Comparison of ENCODE assay signal across 19 cellular contexts in the genomic region with DNA sequence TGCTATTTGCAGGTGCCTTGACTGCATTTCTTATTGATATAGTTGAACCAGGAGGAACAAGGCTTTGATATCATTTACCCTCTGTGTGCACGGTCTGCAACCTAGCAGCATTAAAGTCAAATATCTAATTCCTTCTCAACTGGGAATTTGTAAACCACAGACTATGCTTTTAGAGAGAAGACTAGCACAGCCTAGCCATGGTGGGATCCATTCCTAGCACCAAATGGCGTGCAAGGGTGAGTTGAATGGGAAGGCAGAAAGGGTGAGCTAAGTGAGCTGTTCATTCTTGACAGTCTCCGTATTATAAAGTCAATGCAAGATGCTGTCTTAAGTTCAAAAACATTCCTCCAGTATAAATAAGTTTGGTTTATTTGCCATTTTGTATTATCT. TPM values are rescaled to one million over a fixed set of nuclear protein-coding genes. Genes with fewer than 3 reads are reported as not detected.
DNase-seq lines count a peak whose midpoint lies in the region; ATAC-seq, FAIRE-seq and TF ChIP-seq lines count a peak whose summit lies in the region.
"Had no signal": no experiment of that assay in that cellular context is flagged by ENCODE, and none has a peak within 500 bp of the region (broad histone marks: within the 10 kb centered on the region; RNA-seq: fewer than 3 reads in every experiment).

No MANE protein-coding gene starts in this region.

- no peaks in the 10 kb centered on the region for H3K9me3 ChIP-seq in CD4-positive, CD25-positive, alpha-beta regulatory T cell (ENCODE audit: control insufficient read depth in 2 of 2, low read length in 2 of 2)
- no peaks in the 10 kb centered on the region for H3K9me3 ChIP-seq in endothelial cell of umbilical vein (replicated peaks; ENCODE audit: control insufficient read depth, insufficient read depth, low read length)
- H3K9me3 ChIP-seq in GM23248 (ENCODE audit: low read depth), result no peaks in the 10 kb centered on the region
- H3K9me3 ChIP-seq: A549, Caco-2 had no signal

- BruUV-seq in endothelial cell of umbilical vein (replicated peaks; lab: Mats Ljungman, UMichigan), result no TSS peak

- no peaks in the 10 kb centered on the region for H3K9me1 ChIP-seq in endothelial cell of umbilical vein (replicated peaks; ENCODE audit: control insufficient read depth, extremely low read depth, insufficient read depth, low read length)

- in situ Hi-C loops in GM23248 (cut with MboI), result no loop called here

- peaks cover 16% of the 10 kb centered on the region for H3K27me3 Mint-ChIP-seq in CD4-positive, CD25-positive, alpha-beta regulatory T cell

- H3K27ac ChIP-seq in CD4-positive, CD25-positive, alpha-beta regulatory T cell (ENCODE audit: insufficient read depth, low read length, poor library complexity, severe bottlenecking), result no peak overlapping the region
- H3K27ac ChIP-seq in angular gyrus (ENCODE audit: low read depth, low read length), result peak overlapping the region; percentile 98
- H3K27ac ChIP-seq in endothelial cell of umbilical vein (ENCODE audit: insufficient read depth, low read depth, low read length), result peak overlapping the region; percentile 33
- no peak overlapping the region for H3K27ac ChIP-seq in GM23248
- H3K27ac ChIP-seq: A549 had no signal

- peaks cover 21% of the 10 kb centered on the region for H3F3A ChIP-seq in GM23248 (ENCODE audit: insufficient read depth)

- H3K36me3 Mint-ChIP-seq in CD4-positive, CD25-positive, alpha-beta regulatory T cell, result no peaks in the 10 kb centered on the region
- H3K36me3 Mint-ChIP-seq: CD14-positive monocyte had no signal

- H3K4me3 Mint-ChIP-seq in CD4-positive, CD25-positive, alpha-beta regulatory T cell, result peak overlapping the region; percentile 2 to 98 (median 88)
- H3K4me3 Mint-ChIP-seq: CD14-positive monocyte had no signal

- H3K4me2 ChIP-seq in endothelial cell of umbilical vein (ENCODE audit: insufficient read depth, low read length) (no peak overlapping the region), GM23248 (ENCODE audit: unreplicated experiment) (no peak overlapping the region)
- H3K4me2 ChIP-seq: A549 had no signal

- POLR2A ChIA-PET in endothelial cell of umbilical vein (lab: Charles Lee), result no interaction called here

- no peaks in the 10 kb centered on the region for H4K20me1 ChIP-seq in endothelial cell of umbilical vein (replicated peaks; ENCODE audit: control insufficient read depth, extremely low read depth, insufficient read depth, low read length)
- H4K20me1 ChIP-seq in GM23248 (ENCODE audit: insufficient read depth), result no peaks in the 10 kb centered on the region

- H3K9me3 Mint-ChIP-seq in CD4-positive, CD25-positive, alpha-beta regulatory T cell, result peaks cover 0 to 1% (median 0%) of the 10 kb centered on the region in 7 donors
- H3K9me3 Mint-ChIP-seq: CD8-positive, alpha-beta memory T cell had no signal

- no peaks in the 10 kb centered on the region for H3K9me2 ChIP-seq in GM23248 (ENCODE audit: insufficient read depth)

- TF ChIP-seq POLR2A in endothelial cell of umbilical vein (IDR thresholded peaks at IDR 0.05; ENCODE audit: low read depth, low read length), result no peak

- H3K9ac ChIP-seq in endothelial cell of umbilical vein (replicated peaks; ENCODE audit: extremely low read depth, insufficient read depth, low read length) (no peak overlapping the region), GM23248 (no peak overlapping the region)

- no peaks in the 10 kb centered on the region for H3K79me2 ChIP-seq in endothelial cell of umbilical vein (ENCODE audit: control insufficient read depth, insufficient read depth, low read length)
- no peaks in the 10 kb centered on the region for H3K79me2 ChIP-seq in GM23248 (ENCODE audit: insufficient read depth)

- H3K27me3 ChIP-seq in CD4-positive, CD25-positive, alpha-beta regulatory T cell (ENCODE audit: control insufficient read depth, insufficient read depth, low read length), result no peaks in the 10 kb centered on the region
- no peaks in the 10 kb centered on the region for H3K27me3 ChIP-seq in endothelial cell of umbilical vein (ENCODE audit: control insufficient read depth in 2 of 2, insufficient read depth in 2 of 2, low read length in 2 of 2)
- H3K27me3 ChIP-seq in GM23248 (replicated peaks; ENCODE audit: insufficient read depth), result no peaks in the 10 kb centered on the region

- H3K4me1 Mint-ChIP-seq in CD4-positive, CD25-positive, alpha-beta regulatory T cell, result peaks cover 13 to 46% (median 27%) of the 10 kb centered on the region in 4 donors

- 65% methylated on average over 3 of the region's 3 CpGs for WGBS in GM23248 (ENCODE audit: low coverage in 1 of 2, low lambda C conversion rate in 2 of 2, missing lambda C conversion rate in 2 of 2), 2 experiments

- dilution Hi-C loops in endothelial cell of umbilical vein (cut with MboI; ENCODE audit: extremely low pct_ligation_motif_present, low sequenced_read_pairs), result no loop called here

- H2AFZ ChIP-seq in endothelial cell of umbilical vein (ENCODE audit: low read depth, low read length) (no peak overlapping the region), GM23248 (no peak overlapping the region)

- H3K4me3 ChIP-seq in CD4-positive, CD25-positive, alpha-beta regulatory T cell (ENCODE audit: low read depth, low read length), result peak overlapping the region; percentile 86
- no peak overlapping the region for H3K4me3 ChIP-seq in endothelial cell of umbilical vein (replicated peaks in 1 of 3; ENCODE audit: insufficient read depth in 1 of 3, low read depth in 1 of 3, low read length in 3 of 3)
- no peak overlapping the region for H3K4me3 ChIP-seq in GM23248
- H3K4me3 ChIP-seq: A549 had no signal

- no peak for TF ChIP-seq CTCF in endothelial cell of umbilical vein (IDR thresholded peaks at IDR 0.05; ENCODE audit: extremely low read depth in 1 of 2, insufficient read depth in 1 of 2, low read depth in 1 of 2, low read length in 2 of 2)

- intact Hi-C loops in endothelial cell of umbilical vein (cut with micrococcal nuclease), result no loop called here

- no peak for DNase-seq in CD4-positive, CD25-positive, alpha-beta regulatory T cell
- DNase-seq in endothelial cell of umbilical vein (ENCODE audit: low read depth, low spot score) (no peak), pons (ENCODE audit: low spot score) (peak; percentile 62), NCI-H2029 (lab: John Stamatoyannopoulos, UW) (no peak), occipital lobe (lab: John Stamatoyannopoulos, UW) (no peak), GM23248 (no peak)
- DNase-seq: Caco-2; CD8-positive, alpha-beta memory T cell; DND-41; GDM1; IMR-90 had no signal

- no peak for FAIRE-seq in endothelial cell of umbilical vein (lab: Jason Lieb, UNC)
- FAIRE-seq: A549, GM12892, GM19239 had no signal

- CTCF ChIA-PET in endothelial cell of umbilical vein (lab: Charles Lee), result interaction anchor here (0.5 to 1.5 kb wide), 2 partner anchors 37 to 47 kb away, joined by 3 to 4 read pairs; no protein-coding TSS in a partner anchor

- ATAC-seq in CD4-positive, CD25-positive, alpha-beta regulatory T cell (ENCODE audit: low read depth in 2 of 2), result no peak
- no peak for ATAC-seq in HG03439 (IDR thresholded peaks at IDR 0.05; ENCODE audit: unreplicated experiment)
- ATAC-seq: A549, HCT116 had no signal

- no peaks in the 10 kb centered on the region for H3K36me3 ChIP-seq in CD4-positive, CD25-positive, alpha-beta regulatory T cell (ENCODE audit: control insufficient read depth, insufficient read depth, low read length)
- H3K36me3 ChIP-seq in endothelial cell of umbilical vein (ENCODE audit: control insufficient read depth in 2 of 2, extremely low read depth in 1 of 2, insufficient read depth in 2 of 2, low read length in 2 of 2) (no peaks in the 10 kb centered on the region), GM23248 (ENCODE audit: low read depth) (no peaks in the 10 kb centered on the region)

- peak overlapping the region in 1 of 3 donors; percentile 29 for H3K27ac Mint-ChIP-seq in CD4-positive, CD25-positive, alpha-beta regulatory T cell

- peaks cover 28% of the 10 kb centered on the region for H3K4me1 ChIP-seq in CD4-positive, CD25-positive, alpha-beta regulatory T cell (ENCODE audit: control insufficient read depth, insufficient read depth, low read length, poor library complexity, severe bottlenecking)
- H3K4me1 ChIP-seq in endothelial cell of umbilical vein (ENCODE audit: control insufficient read depth, extremely low read depth, insufficient read depth, low read length) (peaks cover 36% of the 10 kb centered on the region), GM23248 (ENCODE audit: insufficient read depth) (peaks cover 25% of the 10 kb centered on the region)

TF ChIP-seq in endothelial cell of umbilical vein, 7 proteins besides CTCF, POLR2A, EP300 and RAD21:
- TF ChIP-seq JUN (IDR thresholded peaks at IDR 0.05; ENCODE audit: borderline replicate concordance, insufficient read depth, insufficient read length, low read depth) (no peak), GATA2 (IDR thresholded peaks at IDR 0.05; ENCODE audit: insufficient read depth, insufficient read length, low read depth, low read length) (no peak), EZH2 (IDR thresholded peaks at IDR 0.05; ENCODE audit: borderline replicate concordance, low read depth, low read length, severe bottlenecking) (no peak), POLR2AphosphoS5 (IDR thresholded peaks at IDR 0.05; ENCODE audit: insufficient read depth, low read depth, low read length) (no peak), FOS (IDR thresholded peaks at IDR 0.05; ENCODE audit: borderline replicate concordance, insufficient read depth, low read length) (no peak), MYC (IDR thresholded peaks at IDR 0.05; ENCODE audit: low read depth, low read length) (no peak)
- TF ChIP-seq, protein P1, sequence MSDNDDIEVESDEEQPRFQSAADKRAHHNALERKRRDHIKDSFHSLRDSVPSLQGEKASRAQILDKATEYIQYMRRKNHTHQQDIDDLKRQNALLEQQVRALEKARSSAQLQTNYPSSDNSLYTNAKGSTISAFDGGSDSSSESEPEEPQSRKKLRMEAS (IDR thresholded peaks at IDR 0.05; ENCODE audit: insufficient read depth, insufficient read length), result no peak
TF ChIP-seq in endothelial cell of umbilical vein: peak in this region for 0.

RNA-seq across cellular contexts. Expression of a gene that starts 2.9 kb away (rescaled TPM):
- total RNA-seq in CD4-positive, CD25-positive, alpha-beta regulatory T cell, result 13.8 TPM
- 1 to 10 TPM; 6.2 to 8.0 (median 7.1) TPM for polyA plus RNA-seq in CD4-positive, CD25-positive, alpha-beta regulatory T cell
- total RNA-seq in endothelial cell of umbilical vein (2.9 and 5.5 TPM in 2 replicates), occipital lobe (29.6 TPM)
- polyA plus RNA-seq in endothelial cell of umbilical vein (0.76 and 1.3 TPM in 2 replicates), GM23248 (2016; fragmentation: Nextera tagmentation; extraction: Ambion mirVana) (0.76 and 1.4 TPM in 2 replicates)
- 0.94 and 1.1 TPM in 2 replicates for polyA plus RNA-seq in endothelial cell of umbilical vein (2011; cell fraction: cytosol; rRNA removed)
- 1.9 and 2.1 TPM in 2 replicates for polyA plus RNA-seq in endothelial cell of umbilical vein (2011; cell fraction: nucleus; rRNA removed)
- polyA plus RNA-seq in endothelial cell of umbilical vein (2012), result 0.97 and 1.5 TPM in 2 replicates
- 1.8 and 3.3 TPM in 2 replicates for polyA minus RNA-seq in endothelial cell of umbilical vein
- not detected for polyA minus RNA-seq in endothelial cell of umbilical vein (2011; cell fraction: cytosol; rRNA and poly(A)+ RNA removed)
- 5.0 and 6.6 TPM in 2 replicates for polyA minus RNA-seq in endothelial cell of umbilical vein (2011; cell fraction: nucleus; rRNA and poly(A)+ RNA removed)
- total RNA-seq in GM23248 (2014; rRNA removed; shearing (Covaris generic)), result 0.86 and 2.4 TPM in 2 replicates
- total RNA-seq: Caco-2, HT-29 had no signal
- polyA plus RNA-seq: CD14-positive monocyte had no signal

Comparison
In these comparisons a context has a peak if more than half of its experiments do, and no peak if none do; other contexts are left out.
1. H3K27ac ChIP-seq: peak in angular gyrus (single experiment) and endothelial cell of umbilical vein (single experiment); none in CD4-positive, CD25-positive, alpha-beta regulatory T cell (single experiment) and GM23248 (single experiment).